In genomic region chr1:35449334-35450008, GRCh38 we compare ENCODE assay signal across 11 cellular contexts.
A peak's percentile ranks its signal among the peaks of the same experiment; 100 is the strongest.
DNase-seq lines count a peak whose midpoint lies in the region; ATAC-seq and TF ChIP-seq lines count a peak whose summit lies in the region.
"Had no signal": no experiment of that assay in that cellular context is flagged by ENCODE, and none has a peak within 500 bp of the region (broad histone marks: within the 10 kb centered on the region; RNA-seq: fewer than 3 reads in every experiment).

No MANE protein-coding gene starts in this region.

- H3K4me3 ChIP-seq in CD8-positive, alpha-beta memory T cell (ENCODE audit: low read length): no peak overlapping the region

- DNase-seq in A172 (ENCODE audit: low spot score) (peak; percentile 74), HPDE6-E6E7 (ENCODE audit: extremely low spot score) (peak; percentile 58), astrocyte of the hippocampus (ENCODE audit: low read depth, low spot score) (peak; percentile 84), hepatic stellate cell (ENCODE audit: low spot score) (peak; percentile 76), NCI-H1105 treated with DMSO at 0.1 percent for 48 hours (lab: John Stamatoyannopoulos, UW) (no peak), natural killer cell (no peak), mucosa of gallbladder (ENCODE audit: low spot score) (no peak)
- no peak for DNase-seq in CD8-positive, alpha-beta memory T cell
- DNase-seq: activated effector memory CD4-positive, alpha-beta T cell treated with anti-CD3 and anti-CD28 coated beads, Interleukin-2, amount 50 U/mL, for 16 hours; kidney; occipital lobe had no signal

- no peaks in the 10 kb centered on the region for H3K9me3 ChIP-seq in CD8-positive, alpha-beta memory T cell (ENCODE audit: low read length)

- H3K4me3 Mint-ChIP-seq in CD8-positive, alpha-beta memory T cell: no peak overlapping the region
- no peak overlapping the region for H3K4me3 Mint-ChIP-seq in natural killer cell

- peaks cover 17% of the 10 kb centered on the region for H3K4me1 ChIP-seq in CD8-positive, alpha-beta memory T cell (ENCODE audit: insufficient read depth, low read length)

- peaks cover 10 to 30% (median 24%) of the 10 kb centered on the region in 3 donors for H3K4me1 Mint-ChIP-seq in CD8-positive, alpha-beta memory T cell
- H3K4me1 Mint-ChIP-seq in natural killer cell: peaks cover 5 to 6% of the 10 kb centered on the region in 2 donors

- CTCF ChIA-PET in CD8-positive, alpha-beta memory T cell (lab: Charles Lee): interaction anchor here (1.1 to 11.0 kb wide), 11 partner anchors 10 to 320 kb away, joined by 3 to 110 read pairs (median 21); partner anchors contain the start of gene CLSPN

- intact Hi-C loops in natural killer cell (cut with micrococcal nuclease): no loop called here

- H3K36me3 Mint-ChIP-seq in CD8-positive, alpha-beta memory T cell: peaks cover 15 to 65% (median 23%) of the 10 kb centered on the region in 3 donors
- peaks cover 18% of the 10 kb centered on the region for H3K36me3 Mint-ChIP-seq in natural killer cell

- H3K27ac Mint-ChIP-seq in CD8-positive, alpha-beta memory T cell: no peak overlapping the region
- H3K27ac Mint-ChIP-seq in natural killer cell: no peak overlapping the region

- POLR2A ChIA-PET in CD8-positive, alpha-beta memory T cell (lab: Charles Lee): no interaction called here

- no peaks in the 10 kb centered on the region for H3K9me3 Mint-ChIP-seq in CD8-positive, alpha-beta memory T cell
- H3K9me3 Mint-ChIP-seq in natural killer cell: no peaks in the 10 kb centered on the region

- no peak overlapping the region for H3K27ac ChIP-seq in CD8-positive, alpha-beta memory T cell (ENCODE audit: low read depth, low read length)

- H3K27me3 Mint-ChIP-seq in CD8-positive, alpha-beta memory T cell: no peaks in the 10 kb centered on the region
- H3K27me3 Mint-ChIP-seq in natural killer cell (ENCODE audit: low read depth in 2 of 2): no peaks in the 10 kb centered on the region

- no peak for ATAC-seq in natural killer cell

- peaks cover 34% of the 10 kb centered on the region for H3K36me3 ChIP-seq in CD8-positive, alpha-beta memory T cell (ENCODE audit: insufficient read depth, low read length)

- TF ChIP-seq CTCF in natural killer cell (IDR thresholded peaks at IDR 0.05): no peak

- no peaks in the 10 kb centered on the region for H3K27me3 ChIP-seq in CD8-positive, alpha-beta memory T cell (ENCODE audit: insufficient read depth, low read length, poor library complexity, severe bottlenecking)

Comparison
In these comparisons a context has a peak if more than half of its experiments do, and no peak if none do; other contexts are left out.
1. DNase-seq: peak in A172 (single experiment), HPDE6-E6E7 (single experiment), astrocyte of the hippocampus (single experiment) and hepatic stellate cell (single experiment); none in CD8-positive, alpha-beta memory T cell (0 of 5), NCI-H1105 treated with DMSO at 0.1 percent for 48 hours (single experiment), natural killer cell (single experiment) and mucosa of gallbladder (single experiment).